In the genomic region with DNA sequence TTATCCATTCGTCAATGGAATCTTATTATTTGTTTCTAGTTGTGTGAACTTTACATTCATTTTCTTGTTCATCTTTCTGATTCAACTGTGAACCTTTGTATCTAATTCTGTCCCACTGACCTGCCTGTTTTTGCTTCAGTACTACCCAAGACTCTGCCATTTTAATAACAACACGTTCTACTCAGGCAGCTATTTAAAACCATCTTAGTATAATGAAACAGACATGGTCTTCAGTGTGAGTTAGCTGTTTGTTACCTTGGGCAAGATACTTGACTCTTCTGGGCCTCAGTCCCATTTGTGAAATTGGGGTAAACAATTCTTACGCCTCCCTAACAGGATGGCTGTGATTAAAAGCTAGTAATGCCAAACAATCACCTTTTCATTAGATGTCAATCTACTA, we compare ENCODE assay signal across 9 cellular contexts. TPM values are rescaled to one million over a fixed set of nuclear protein-coding genes. Genes with fewer than 3 reads are reported as not detected.
DNase-seq lines count a peak whose midpoint lies in the region; ATAC-seq, FAIRE-seq and TF ChIP-seq lines count a peak whose summit lies in the region.
"Had no signal": no experiment of that assay in that cellular context is flagged by ENCODE, and none has a peak within 500 bp of the region (broad histone marks: within the 10 kb centered on the region; RNA-seq: fewer than 3 reads in every experiment).

No MANE protein-coding gene starts in this region.

- H3K9me2 ChIP-seq in PC-9 (ENCODE audit: insufficient read depth), result no peaks in the 10 kb centered on the region

- CTCF ChIA-PET in PC-9 (lab: Charles Lee), result no interaction called here

- peak overlapping the region; percentile 98 for H3K4me2 ChIP-seq in PC-9

- peaks cover 52% of the 10 kb centered on the region for H4K20me1 ChIP-seq in PC-9 (ENCODE audit: insufficient read depth)

- ATAC-seq in GM21390 (IDR thresholded peaks at IDR 0.05; ENCODE audit: unreplicated experiment) (no peak), HG02981 (IDR thresholded peaks at IDR 0.05; ENCODE audit: unreplicated experiment) (no peak)

- no peak for TF ChIP-seq POLR2A in esophagus squamous epithelium (IDR thresholded peaks at IDR 0.05)
- TF ChIP-seq POLR2A in prostate gland (IDR thresholded peaks at IDR 0.05), result no peak
- TF ChIP-seq POLR2A in H54 (IDR thresholded peaks at IDR 0.05; ENCODE audit: low read depth, low read length), result no peak

- H3K36me3 ChIP-seq in PC-9 (ENCODE audit: low read depth) (peaks cover 13% of the 10 kb centered on the region; the same call in 1 of the 2 replicates), esophagus squamous epithelium (peaks cover 0 to 5% (median 0%) of the 10 kb centered on the region in 3 donors), prostate gland (no peaks in the 10 kb centered on the region)

- H3K4me3 ChIP-seq in GM12864 (ENCODE audit: low read depth, low read length) (peak overlapping the region; percentile 87), PC-9 (peak overlapping the region; percentile 95), esophagus squamous epithelium (peak overlapping the region; percentile 74 to 96 (median 88)), prostate gland (peak overlapping the region; percentile 83 to 86)

- no peak overlapping the region for H2AFZ ChIP-seq in PC-9

- 19 to 20% methylated on average over 3 of the region's 3 CpGs for WGBS in esophagus squamous epithelium, 2 donors
- WGBS in prostate gland, result 26% methylated on average over 3 of the region's 3 CpGs

- intact Hi-C loops in PC-9 (cut with micrococcal nuclease; ENCODE audit: unreplicated experiment) (loop anchor here (5.0 kb wide), 2 partner anchors 222 to 497 kb away; no protein-coding TSS in a partner anchor), esophagus squamous epithelium (cut with DNase I) (no loop called here), prostate gland (cut with DNase I) (no loop called here)

- H3K4me1 ChIP-seq in PC-9 (replicated peaks; ENCODE audit: insufficient read depth) (peaks cover 27% of the 10 kb centered on the region), esophagus squamous epithelium (peaks cover 8 to 67% (median 33%) of the 10 kb centered on the region in 3 donors), prostate gland (replicated peaks) (no peaks in the 10 kb centered on the region)

- no peak for FAIRE-seq in H54 (lab: Jason Lieb, UNC)
- FAIRE-seq: islet of Langerhans had no signal

- H3K27ac ChIP-seq in PC-9, result no peak overlapping the region
- H3K27ac ChIP-seq in esophagus squamous epithelium, result peak overlapping the region in 2 of 4 donors; percentile 86 to 95
- no peak overlapping the region for H3K27ac ChIP-seq in prostate gland

- peaks cover 12% of the 10 kb centered on the region for H3F3A ChIP-seq in PC-9 (ENCODE audit: insufficient read depth, low read depth)

- H3K9me3 ChIP-seq in PC-9 (ENCODE audit: insufficient read depth, low read depth) (0 out of 2 replicates have a peak, but pooled peaks cover 5% of the 10 kb centered on the region), esophagus squamous epithelium (no peaks in the 10 kb centered on the region), prostate gland (no peaks in the 10 kb centered on the region)

- no TSS peak for BruUV-seq in PC-9 (replicated peaks; lab: Mats Ljungman, UMichigan)

- TF ChIP-seq CTCF in GM12864 (IDR thresholded peaks at IDR 0.05; ENCODE audit: low read depth, low read length, missing control alignments) (no peak), PC-9 (conservative IDR thresholded peaks at IDR 0.05) (no peak), esophagus squamous epithelium (IDR thresholded peaks at IDR 0.05) (no peak), prostate gland (IDR thresholded peaks at IDR 0.05) (no peak)

- DNase-seq in GM12864 (ENCODE audit: low read depth) (no peak), PC-9 (no peak), esophagus squamous epithelium (lab: John Stamatoyannopoulos, UW) (no peak), prostate gland (ENCODE audit: low spot score) (no peak), H54 (ENCODE audit: insufficient read length, low spot score) (no peak), mucosa of gallbladder (ENCODE audit: low spot score) (no peak)

- H3K79me2 ChIP-seq in PC-9 (ENCODE audit: low read depth), result peaks cover 63% of the 10 kb centered on the region

- no peaks in the 10 kb centered on the region for H3K27me3 ChIP-seq in PC-9 (ENCODE audit: insufficient read depth, low read depth)
- H3K27me3 ChIP-seq in esophagus squamous epithelium, result no peaks in the 10 kb centered on the region
- H3K27me3 ChIP-seq in prostate gland (replicated peaks; ENCODE audit: insufficient read depth), result no peaks in the 10 kb centered on the region

- POLR2A ChIA-PET in PC-9 (lab: Charles Lee; ENCODE audit: unreplicated experiment), result no interaction called here

RNA-seq across cellular contexts. Expression of gene BTBD1, which starts 1.6 kb away (rescaled TPM):
- total RNA-seq in PC-9 (2021) (24.7 and 28.2 TPM in 2 replicates), esophagus squamous epithelium (10 to 100 TPM; 37.3 to 60.8 (median 55.9) TPM), prostate gland (10 to 100 TPM; 56.6 to 71.3 TPM), mucosa of gallbladder (48.6 TPM)

RNA-seq across cellular contexts. Expression of gene TM6SF1, which starts 42.0 kb away (rescaled TPM):
- total RNA-seq in PC-9 (2021), result not detected in 2 replicates
- total RNA-seq in esophagus squamous epithelium, result 1 to 10 TPM in 3 of 4 donors, under 1 TPM in 1; 0.45 to 4.3 (median 2.5) TPM
- total RNA-seq in prostate gland, result 1 to 10 TPM; 1.3 to 4.7 TPM
- total RNA-seq in mucosa of gallbladder, result 7.2 TPM

RNA-seq across cellular contexts. Expression of gene C15orf40, which starts 54.0 kb away (rescaled TPM):
- total RNA-seq in PC-9 (2021), result 21.2 and 27.8 TPM in 2 replicates
- total RNA-seq in esophagus squamous epithelium, result 10 to 100 TPM in 3 of 4 donors, 1 to 10 TPM in 1; 6.1 to 31.4 (median 18.6) TPM
- 10 to 100 TPM; 15.4 to 22.1 TPM for total RNA-seq in prostate gland
- total RNA-seq in mucosa of gallbladder, result 22.3 TPM
